Comparison of ENCODE assay signal across 8 cellular contexts in the genomic region with DNA sequence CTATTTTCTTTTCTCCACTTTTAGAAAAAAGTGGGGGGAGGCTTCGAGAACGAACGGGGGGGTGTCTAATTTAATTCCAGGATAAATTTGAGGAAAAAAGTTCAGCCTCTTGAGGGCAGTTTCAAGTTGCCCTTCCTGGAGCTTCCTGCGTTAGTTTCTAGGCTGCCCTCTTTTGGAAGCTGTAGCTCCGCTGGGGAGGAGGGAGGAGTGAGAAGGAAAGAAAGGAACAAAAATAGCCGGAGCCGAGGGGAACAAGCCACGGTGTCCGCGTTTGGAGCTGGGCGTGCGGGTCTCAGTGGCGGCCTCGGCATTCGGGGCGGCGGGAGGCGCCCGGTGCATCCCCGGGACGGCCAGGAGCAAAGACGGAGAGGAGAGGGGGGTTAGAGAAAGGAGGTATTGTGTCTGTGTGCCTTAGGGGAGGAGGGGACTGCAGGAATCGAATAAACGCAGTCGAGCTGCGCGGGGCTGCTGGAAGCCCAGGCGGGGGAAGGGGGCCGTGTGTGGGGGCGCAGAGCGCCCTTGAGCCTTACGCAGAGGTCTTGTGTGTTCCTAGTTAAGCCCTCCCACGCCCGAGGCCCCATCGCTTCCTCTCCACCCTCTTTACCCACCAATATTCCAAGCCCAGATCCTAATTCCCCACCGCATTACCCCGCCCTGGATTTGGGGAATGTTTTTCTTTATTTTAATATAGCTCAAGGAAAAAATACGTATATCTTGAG.
DNase-seq lines count a peak whose midpoint lies in the region; ATAC-seq, FAIRE-seq and TF ChIP-seq lines count a peak whose summit lies in the region.

No MANE protein-coding gene starts in this region.

- no peak overlapping the region for H3K27ac Mint-ChIP-seq in stimulated activated memory B cell treated with anti-CD40 and anti-IgM and Interleukin-4, amounts not matched to agents 10 μg/mL and 1 μg/mL and 100 μg/mL, for 72 hours

- no peaks in the 10 kb centered on the region for H3K9me3 Mint-ChIP-seq in stimulated activated memory B cell treated with anti-CD40 and anti-IgM and Interleukin-4, amounts not matched to agents 10 μg/mL and 1 μg/mL and 100 μg/mL, for 72 hours

- no peaks in the 10 kb centered on the region for H3K36me3 Mint-ChIP-seq in stimulated activated memory B cell treated with anti-CD40 and anti-IgM and Interleukin-4, amounts not matched to agents 10 μg/mL and 1 μg/mL and 100 μg/mL, for 72 hours

- peak; percentile 80 for DNase-seq in DMS114 treated with DMSO at 0.1 percent for 48 hours (lab: John Stamatoyannopoulos, UW; ENCODE audit: unreplicated experiment)
- peak; percentile 68 for DNase-seq in Kasumi-1 (lab: John Stamatoyannopoulos, UW)
- DNase-seq in RCC 7860 (ENCODE audit: low spot score), result peak; percentile 76
- DNase-seq in choroid plexus epithelial cell (ENCODE audit: low read depth), result peak; percentile 92
- DNase-seq in stimulated activated CD4-positive, alpha-beta T cell treated with anti-CD3 and anti-CD28 coated beads, Interleukin-1b, Interleukin-23, amount 100 ng/mL, for 48 hours, result no peak

- H3K4me3 Mint-ChIP-seq in stimulated activated memory B cell treated with anti-CD40 and anti-IgM and Interleukin-4, amounts not matched to agents 10 μg/mL and 1 μg/mL and 100 μg/mL, for 72 hours, result peak overlapping the region; percentile 21

- H3K27me3 Mint-ChIP-seq in stimulated activated memory B cell treated with anti-CD40 and anti-IgM and Interleukin-4, amounts not matched to agents 10 μg/mL and 1 μg/mL and 100 μg/mL, for 72 hours, result peaks cover 72% of the 10 kb centered on the region

- peaks cover 53% of the 10 kb centered on the region for H3K4me1 Mint-ChIP-seq in stimulated activated memory B cell treated with anti-CD40 and anti-IgM and Interleukin-4, amounts not matched to agents 10 μg/mL and 1 μg/mL and 100 μg/mL, for 72 hours

- no peak for TF ChIP-seq CTCF in choroid plexus epithelial cell (conservative IDR thresholded peaks at IDR 0.05; ENCODE audit: low read depth, low read length)

- peak; percentile 35 for FAIRE-seq in RCC 7860 (lab: Jason Lieb, UNC)

- no peak for ATAC-seq in stimulated activated memory B cell treated with anti-CD40 and anti-IgM and Interleukin-4, amounts not matched to agents 10 μg/mL and 1 μg/mL and 100 μg/mL, for 72 hours
- no peak for ATAC-seq in GM18520 (IDR thresholded peaks at IDR 0.05; ENCODE audit: unreplicated experiment)

- H3K27ac ChIP-seq in layer of hippocampus (ENCODE audit: low read depth, low read length), result peak overlapping the region; percentile 99

- no peaks in the 10 kb centered on the region for H3K27me3 ChIP-seq in layer of hippocampus (ENCODE audit: control insufficient read depth, insufficient read depth, low read length)

- H3K4me3 ChIP-seq in choroid plexus epithelial cell (ENCODE audit: low read depth, low read length), result peak overlapping the region; percentile 88
